In genomic region chr22:36383110-36383581, GRCh38 we compare ENCODE assay signal across 8 cellular contexts. TPM values are rescaled to one million over a fixed set of nuclear protein-coding genes. Genes with fewer than 3 reads are reported as not detected.
DNase-seq lines count a peak whose midpoint lies in the region; ATAC-seq and TF ChIP-seq lines count a peak whose summit lies in the region.

No MANE protein-coding gene starts in this region.

- peaks cover 7% of the 10 kb centered on the region; the same call in 1 of the 2 replicates for H4K20me1 ChIP-seq in DOHH2 (ENCODE audit: control insufficient read depth, insufficient read depth, low read depth, low read length)

- TF ChIP-seq CTCF in DOHH2 (IDR thresholded peaks at IDR 0.05; ENCODE audit: low read depth, low read length, poor library complexity, severe bottlenecking) (no peak), Caco-2 (IDR thresholded peaks at IDR 0.05; ENCODE audit: insufficient read depth in 1 of 2, low read depth in 1 of 2, low read length in 1 of 2, severe bottlenecking in 1 of 2, unreplicated experiment in 1 of 2) (no peak)

- no peaks in the 10 kb centered on the region for H3K9me2 ChIP-seq in DOHH2 (replicated peaks; ENCODE audit: control insufficient read depth, low read length)

- H3K4me3 ChIP-seq in DOHH2 (ENCODE audit: low read length), result peak overlapping the region; percentile 38
- H3K4me3 ChIP-seq in Jurkat, Clone E6-1 (ENCODE audit: low read length), result no peak overlapping the region
- H3K4me3 ChIP-seq in urinary bladder (ENCODE audit: low read depth, low read length), result no peak overlapping the region
- H3K4me3 ChIP-seq in Caco-2 (ENCODE audit: low read depth, low read length), result no peak overlapping the region

- CTCF ChIA-PET in Caco-2 (lab: Charles Lee), result no interaction called here

- H3K9me3 Mint-ChIP-seq in activated T-helper 2 cell treated with anti-CD3 and anti-CD28 coated beads, Interferon-gamma antibody, Interleukin-2, Interleukin-4, amounts not matched to agents 10 μg/mL and 5 μg/mL and 100 μg/mL, durations not matched to agents 14 hours and 24 hours and 36 hours, result no peaks in the 10 kb centered on the region
- no peaks in the 10 kb centered on the region for H3K9me3 Mint-ChIP-seq in Caco-2 (ENCODE audit: unreplicated experiment)

- peaks cover 59% of the 10 kb centered on the region for H3K4me1 Mint-ChIP-seq in activated T-helper 2 cell treated with anti-CD3 and anti-CD28 coated beads, Interferon-gamma antibody, Interleukin-2, Interleukin-4, amounts not matched to agents 10 μg/mL and 5 μg/mL and 100 μg/mL, durations not matched to agents 14 hours and 24 hours and 36 hours (ENCODE audit: low read depth)
- peaks cover 14% of the 10 kb centered on the region for H3K4me1 Mint-ChIP-seq in Caco-2 (ENCODE audit: low read depth, unreplicated experiment)

- 19% methylated on average over 4 of the region's 4 CpGs for WGBS in urinary bladder

- H3K27ac ChIP-seq in DOHH2 (ENCODE audit: low read depth, low read length) (peak overlapping the region; percentile 55), urinary bladder (ENCODE audit: low read depth) (peak overlapping the region; percentile 72)

- no peak for ATAC-seq in left lobe of liver
- no peak for ATAC-seq in GM18502 (IDR thresholded peaks at IDR 0.05; ENCODE audit: poor library complexity, unreplicated experiment)

- H3K9me3 ChIP-seq in DOHH2 (ENCODE audit: control insufficient read depth, insufficient read depth, low read length) (no peaks in the 10 kb centered on the region), Caco-2 (no peaks in the 10 kb centered on the region)

- H3K36me3 Mint-ChIP-seq in activated T-helper 2 cell treated with anti-CD3 and anti-CD28 coated beads, Interferon-gamma antibody, Interleukin-2, Interleukin-4, amounts not matched to agents 10 μg/mL and 5 μg/mL and 100 μg/mL, durations not matched to agents 14 hours and 24 hours and 36 hours (ENCODE audit: low read depth), result peaks cover 67% of the 10 kb centered on the region
- H3K36me3 Mint-ChIP-seq in Caco-2 (ENCODE audit: insufficient read depth, unreplicated experiment), result peaks cover 88% of the 10 kb centered on the region

- POLR2A ChIA-PET in Caco-2 (lab: Charles Lee), result no interaction called here

- peaks cover 42% of the 10 kb centered on the region for H3F3A ChIP-seq in DOHH2 (ENCODE audit: control insufficient read depth, insufficient read depth)

- H3K4me1 ChIP-seq in DOHH2 (ENCODE audit: control insufficient read depth, low read length), result peaks cover 80% of the 10 kb centered on the region
- H3K4me1 ChIP-seq in urinary bladder (ENCODE audit: insufficient read depth), result no peaks in the 10 kb centered on the region
- peaks cover 13% of the 10 kb centered on the region for H3K4me1 ChIP-seq in Caco-2

- H3K27me3 Mint-ChIP-seq in activated T-helper 2 cell treated with anti-CD3 and anti-CD28 coated beads, Interferon-gamma antibody, Interleukin-2, Interleukin-4, amounts not matched to agents 10 μg/mL and 5 μg/mL and 100 μg/mL, durations not matched to agents 14 hours and 24 hours and 36 hours (ENCODE audit: low read depth), result no peaks in the 10 kb centered on the region
- H3K27me3 Mint-ChIP-seq in Caco-2 (ENCODE audit: insufficient read depth, unreplicated experiment), result no peaks in the 10 kb centered on the region

- DNase-seq in Jurkat, Clone E6-1 (ENCODE audit: low read depth, low spot score), result peak; percentile 57
- DNase-seq in activated T-helper 2 cell treated with anti-CD3 and anti-CD28 coated beads, Interferon-gamma antibody, Interleukin-2, Interleukin-4, amounts not matched to agents 10 μg/mL and 5 μg/mL and 100 μg/mL, durations not matched to agents 14 hours and 24 hours and 36 hours (ENCODE audit: low spot score), result peak; percentile 45
- DNase-seq in left lobe of liver (ENCODE audit: low spot score) (peak; percentile 53), COR-L47 (lab: John Stamatoyannopoulos, UW) (no peak), Caco-2 (no peak)

- H3K36me3 ChIP-seq in DOHH2 (ENCODE audit: control insufficient read depth, low read length), result peaks cover 64% of the 10 kb centered on the region
- no peaks in the 10 kb centered on the region for H3K36me3 ChIP-seq in urinary bladder (ENCODE audit: insufficient read depth)
- H3K36me3 ChIP-seq in Caco-2 (ENCODE audit: control insufficient read depth, insufficient read depth, low read length), result peaks cover 2% of the 10 kb centered on the region; the same call in 1 of the 2 replicates

- no TSS peak for BruUV-seq in Caco-2 (replicated peaks; lab: Mats Ljungman, UMichigan)

- no peaks in the 10 kb centered on the region for H3K27me3 ChIP-seq in DOHH2 (ENCODE audit: control insufficient read depth, low read length)
- no peaks in the 10 kb centered on the region for H3K27me3 ChIP-seq in Caco-2 (replicated peaks; ENCODE audit: control insufficient read depth, insufficient read depth, low read length)

- H3K79me2 ChIP-seq in DOHH2 (ENCODE audit: control insufficient read depth, low read length), result peaks cover 96% of the 10 kb centered on the region

- intact Hi-C loops in activated T-helper 2 cell treated with anti-CD3 and anti-CD28 coated beads, Interferon-gamma antibody, Interleukin-2, Interleukin-4, amounts not matched to agents 10 μg/mL and 5 μg/mL and 100 μg/mL, durations not matched to agents 14 hours and 24 hours and 36 hours (cut with micrococcal nuclease), result no loop called here
- intact Hi-C loops in Caco-2 (cut with micrococcal nuclease; ENCODE audit: unreplicated experiment), result no loop called here

- H3K27ac Mint-ChIP-seq in activated T-helper 2 cell treated with anti-CD3 and anti-CD28 coated beads, Interferon-gamma antibody, Interleukin-2, Interleukin-4, amounts not matched to agents 10 μg/mL and 5 μg/mL and 100 μg/mL, durations not matched to agents 14 hours and 24 hours and 36 hours, result peak overlapping the region; percentile 87
- no peak overlapping the region for H3K27ac Mint-ChIP-seq in Caco-2 (ENCODE audit: unreplicated experiment)

- H3K4me2 ChIP-seq in DOHH2 (ENCODE audit: low read length), result peak overlapping the region; percentile 66

- H3K4me3 Mint-ChIP-seq in activated T-helper 2 cell treated with anti-CD3 and anti-CD28 coated beads, Interferon-gamma antibody, Interleukin-2, Interleukin-4, amounts not matched to agents 10 μg/mL and 5 μg/mL and 100 μg/mL, durations not matched to agents 14 hours and 24 hours and 36 hours (ENCODE audit: low read depth), result peak overlapping the region; percentile 77
- no peak overlapping the region for H3K4me3 Mint-ChIP-seq in Caco-2 (ENCODE audit: unreplicated experiment)

RNA-seq across cellular contexts. Expression of gene MYH9, which starts 4.6 kb away (rescaled TPM):
- 177 TPM for polyA plus RNA-seq in Jurkat, Clone E6-1 (2012; ENCODE audit: insufficient read depth, insufficient read length)
- 619 and 645 TPM in 2 replicates for total RNA-seq in activated T-helper 2 cell treated with anti-CD3 and anti-CD28 coated beads, Interferon-gamma antibody, Interleukin-2, Interleukin-4, amounts not matched to agents 10 μg/mL and 5 μg/mL and 100 μg/mL, durations not matched to agents 14 hours and 24 hours and 36 hours
- total RNA-seq in left lobe of liver (204 TPM), urinary bladder (150 TPM), Caco-2 (2022) (513 and 539 TPM in 2 replicates)
- polyA plus RNA-seq in urinary bladder, result 258 TPM

Comparison
In these comparisons a context has a peak if more than half of its experiments do, and no peak if none do; other contexts are left out.
1. DNase-seq: peak in Jurkat, Clone E6-1 (single experiment), activated T-helper 2 cell treated with anti-CD3 and anti-CD28 coated beads, Interferon-gamma antibody, Interleukin-2, Interleukin-4, amounts not matched to agents 10 μg/mL and 5 μg/mL and 100 μg/mL, durations not matched to agents 14 hours and 24 hours and 36 hours (single experiment) and left lobe of liver (single experiment); none in COR-L47 (single experiment) and Caco-2 (0 of 2).